34 cellular contexts compared by ENCODE assay signal in genomic region chr5:43242196-43242595, GRCh38. TPM values are rescaled to one million over a fixed set of nuclear protein-coding genes. Genes with fewer than 3 reads are reported as not detected.
"Had no signal": no experiment of that assay in that cellular context is flagged by ENCODE, and none has a peak within 500 bp of the region (broad histone marks: within the 10 kb centered on the region; RNA-seq: fewer than 3 reads in every experiment).

No MANE protein-coding gene starts in this region.

- H3K9me3 ChIP-seq: esophagus squamous epithelium, gastroesophageal sphincter, heart right ventricle had no signal

- H3K36me3 ChIP-seq: brain microvascular endothelial cell, esophagus squamous epithelium, heart right ventricle, WERI-Rb-1 had no signal

- ATAC-seq: activated CD4-positive, CD25-positive, alpha-beta regulatory T cell treated with anti-CD3 and anti-CD28 coated beads, Interleukin-2, amount 50 U/mL, for 24 hours; activated CD8-positive, alpha-beta T cell treated with anti-CD3 and anti-CD28 coated beads for 36 hours; activated T-cell treated with anti-CD3 and anti-CD28 coated beads, Interleukin-2, amount 50 U/mL, for 72 hours; effector memory CD8-positive, alpha-beta T cell; gastroesophageal sphincter; heart right ventricle; T-helper 17 cell had no signal

- H3K4me3 ChIP-seq: esophagus squamous epithelium, gastroesophageal sphincter, heart right ventricle, hepatocyte had no signal

- DNase-seq: activated B cell treated with CpG ODN at 0.5 μM for 24 hours; activated CD4-positive, alpha-beta T cell treated with anti-CD3 and anti-CD28 coated beads for 48 hours; activated CD4-positive, alpha-beta T cell treated with anti-CD3 and anti-CD28 coated beads, Interleukin-2, amount 50 U/mL, for 1 hour; activated CD4-positive, alpha-beta T cell treated with anti-CD3 and anti-CD28 coated beads, Interleukin-2, amount 50 U/mL, for 48 hours; activated CD8-positive, alpha-beta memory T cell treated with anti-CD3 and anti-CD28 coated beads for 24 hours; activated CD8-positive, alpha-beta memory T cell treated with anti-CD3 and anti-CD28 coated beads, Interleukin-2, amount 50 U/mL, for 48 hours; activated CD8-positive, alpha-beta T cell treated with anti-CD3 and anti-CD28 coated beads for 36 hours; activated effector memory CD4-positive, alpha-beta T cell treated with Interleukin-2 at 50 U/mL for 16 hours; activated gamma-delta T cell treated with Interleukin-2 at 50 U/mL for 16 hours; activated naive CD4-positive, alpha-beta T cell treated with anti-CD3 and anti-CD28 coated beads, Interleukin-2, amount 50 U/mL, for 16 hours; activated naive CD4-positive, alpha-beta T cell treated with Interleukin-2 at 50 U/mL for 16 hours; activated T-cell treated with anti-CD3 and anti-CD28 coated beads for 4 hours; activated T-cell treated with anti-CD3 and anti-CD28 coated beads, Interleukin-2, amount 50 U/mL, for 24 hours; activated T-cell treated with anti-CD3 and anti-CD28 coated beads, Interleukin-2, amount 50 U/mL, for 72 hours; amniotic stem cell; anterior cingulate cortex; brain microvascular endothelial cell; caudate nucleus; cortex of kidney; dermis blood vessel endothelial cell; effector CD4-positive, alpha-beta T cell; effector memory CD8-positive, alpha-beta T cell; esophagus squamous epithelium; foreskin melanocyte; heart right ventricle; T-helper 1 cell; T-helper 17 cell; T-helper 9 cell; WERI-Rb-1 had no signal

- H3K27ac ChIP-seq: brain microvascular endothelial cell, epithelial cell of prostate, esophagus squamous epithelium, gastroesophageal sphincter, heart right ventricle, hepatocyte, WERI-Rb-1 had no signal

- H3K79me2 ChIP-seq: hepatocyte had no signal

- H3K27me3 ChIP-seq: brain microvascular endothelial cell, esophagus squamous epithelium, gastroesophageal sphincter had no signal

- H2AFZ ChIP-seq: hepatocyte had no signal

- H3K4me2 ChIP-seq: hepatocyte had no signal

- H3K4me1 ChIP-seq: esophagus squamous epithelium, gastroesophageal sphincter, heart right ventricle had no signal

RNA-seq across cellular contexts. Expression of gene NIM1K, which starts 50.2 kb away (rescaled TPM):
- total RNA-seq: glomerular endothelial cell, hepatocyte had no signal
- polyA plus RNA-seq: hepatocyte had no signal
